In the genomic region with DNA sequence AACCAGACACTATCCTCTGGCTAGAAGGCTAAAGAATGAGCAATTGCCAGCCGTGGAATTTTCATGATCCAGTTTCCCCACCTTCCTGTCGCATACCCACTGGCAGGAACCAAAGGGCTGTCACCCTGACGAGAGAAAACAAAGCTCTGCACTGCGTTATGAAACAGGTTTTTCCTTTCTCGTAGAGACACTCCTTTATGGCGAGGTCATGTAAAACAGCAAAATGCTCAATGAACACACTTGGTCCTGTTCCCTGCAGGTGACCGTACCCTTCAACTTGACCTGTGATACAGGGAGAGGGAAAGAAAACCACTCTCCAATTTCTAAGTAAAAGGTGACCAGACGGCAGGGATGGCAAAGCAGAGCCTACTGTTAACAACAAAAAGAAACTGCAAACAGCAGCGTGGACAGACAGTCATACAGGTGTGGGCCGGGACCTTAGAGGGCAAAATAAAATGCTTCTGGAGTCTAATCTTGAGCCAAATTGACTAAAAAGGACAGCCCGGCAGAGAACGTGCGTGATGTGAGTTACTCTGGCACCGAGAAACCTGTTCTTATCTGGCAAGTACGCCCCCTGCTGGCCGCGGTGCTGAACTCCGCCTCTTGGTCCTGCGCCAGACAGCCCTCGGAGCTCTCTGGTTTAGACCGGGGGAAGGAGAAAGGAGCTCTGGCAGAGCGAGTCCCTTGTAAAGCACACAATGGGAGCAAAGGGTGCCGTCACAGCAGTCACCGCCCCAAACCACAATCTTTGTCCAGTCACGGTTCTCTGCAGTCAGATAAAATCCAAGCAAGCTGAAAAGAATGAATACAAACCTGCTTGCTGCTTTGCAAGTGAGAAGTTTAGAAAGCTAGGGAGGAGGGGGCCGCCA, we compare ENCODE assay signal across 8 cellular contexts.
DNase-seq lines count a peak whose midpoint lies in the region; ATAC-seq and TF ChIP-seq lines count a peak whose summit lies in the region.

No MANE protein-coding gene starts in this region.

- no peak overlapping the region for H3K27ac ChIP-seq in AG04450 (ENCODE audit: low read depth, low read length)
- H3K27ac ChIP-seq in caudate nucleus (ENCODE audit: low read depth, low read length), result peak overlapping the region; percentile 80

- H3K4me3 Mint-ChIP-seq in WTC11, result peak overlapping the region; percentile 55

- H3K9me3 Mint-ChIP-seq in WTC11, result no peaks in the 10 kb centered on the region

- peak; percentile 31 for ATAC-seq in GM18868 (IDR thresholded peaks at IDR 0.05; ENCODE audit: unreplicated experiment)
- ATAC-seq in HG03135 (IDR thresholded peaks at IDR 0.05; ENCODE audit: unreplicated experiment), result peak; percentile 49
- ATAC-seq in WTC11, result peak; percentile 94

- H3K27me3 Mint-ChIP-seq in WTC11 (ENCODE audit: low read depth), result no peaks in the 10 kb centered on the region; the same call in 1 of the 2 replicates

- CTCF ChIA-PET in AG04450 (lab: Charles Lee), result interaction anchor here (0.6 to 4.3 kb wide), 95 partner anchors 10 to 1471 kb away, joined by 3 to 62 read pairs (median 4); no protein-coding TSS in a partner anchor
- CTCF ChIA-PET in WTC11 (lab: Charles Lee), result interaction anchor here (0.6 to 2.7 kb wide), 97 partner anchors 9 to 1117 kb away, joined by 3 to 40 read pairs (median 4); no protein-coding TSS in a partner anchor

- TF ChIP-seq CTCF in AG04450 (IDR thresholded peaks at IDR 0.05; ENCODE audit: low read depth, low read length) (peak; percentile 92), WTC11 (IDR thresholded peaks at IDR 0.05) (peak; percentile 94)

- peak overlapping the region; percentile 53 for H3K4me3 ChIP-seq in AG04450 (ENCODE audit: low read depth, low read length)

- H3K36me3 Mint-ChIP-seq in WTC11, result no peaks in the 10 kb centered on the region

- POLR2A ChIA-PET in AG04450 (lab: Yijun Ruan, JAX), result interaction anchor here (0.6 to 0.7 kb wide), 2 partner anchors 17 to 195 kb away, joined by 3 read pairs; no protein-coding TSS in a partner anchor
- POLR2A ChIA-PET in WTC11 (lab: Charles Lee), result interaction anchor here (0.6 to 1.5 kb wide), 2 partner anchors 100 to 319 kb away, joined by 3 to 12 read pairs; no protein-coding TSS in a partner anchor

- DNase-seq in AG04450 (ENCODE audit: low read depth, low spot score) (peak; percentile 72), NCI-H2196 (lab: John Stamatoyannopoulos, UW; ENCODE audit: unreplicated experiment) (peak; percentile 95), WTC11 (ENCODE audit: low spot score) (peak; percentile 96), caudate nucleus (lab: John Stamatoyannopoulos, UW) (peak in 60 of 61 donors; percentile 5 to 96 (median 81)), islet precursor cell (peak; percentile 99)
- peak; percentile 85 for DNase-seq in stimulated activated CD4-positive, alpha-beta T cell treated with anti-CD3 and anti-CD28 coated beads, Interleukin-12 subunit alpha, Interleukin-12 subunit beta, amount 100 ng/mL, for 4 hours

- peak overlapping the region; percentile 70; the same call in 1 of the 2 replicates for H3K27ac Mint-ChIP-seq in WTC11

- H3K4me1 Mint-ChIP-seq in WTC11, result peaks cover 88% of the 10 kb centered on the region

- H3K27me3 ChIP-seq in AG04450 (ENCODE audit: control insufficient read depth, insufficient read depth, low read length), result no peaks in the 10 kb centered on the region

- H3K9me3 ChIP-seq in AG04450 (ENCODE audit: control insufficient read depth, insufficient read depth, low read length), result no peaks in the 10 kb centered on the region

TF ChIP-seq in WTC11, 78 proteins besides CTCF, POLR2A, EP300 and RAD21:
- TF ChIP-seq RELA (CRISPR knock-in tag; IDR thresholded peaks at IDR 0.05; ENCODE audit: borderline replicate concordance), result no peak
- peak; percentile 83; the same call in 1 of the 2 replicates for TF ChIP-seq AFF4 (CRISPR knock-in tag; IDR thresholded peaks at IDR 0.05; ENCODE audit: borderline replicate concordance)
- TF ChIP-seq CREB1 (CRISPR knock-in tag; IDR thresholded peaks at IDR 0.05), result no peak
- TF ChIP-seq HMGXB4 (CRISPR knock-in tag; IDR thresholded peaks at IDR 0.05), result 0 out of 2 replicates have a peak, but pooled peaks have one; percentile 40
- TF ChIP-seq ZBTB21 (CRISPR knock-in tag; IDR thresholded peaks at IDR 0.05; ENCODE audit: borderline replicate concordance), result peak; percentile 41; the same call in 1 of the 2 replicates
- no peak for TF ChIP-seq TCF7 (CRISPR knock-in tag; IDR thresholded peaks at IDR 0.05; ENCODE audit: low read depth)

Comparison
In these comparisons a context has a peak if more than half of its experiments do, and no peak if none do; other contexts are left out.
1. ATAC-seq: peak in every context shown above with its lines; median percentile 94 in WTC11; 49 in HG03135; 31 in GM18868.